In the genomic region with DNA sequence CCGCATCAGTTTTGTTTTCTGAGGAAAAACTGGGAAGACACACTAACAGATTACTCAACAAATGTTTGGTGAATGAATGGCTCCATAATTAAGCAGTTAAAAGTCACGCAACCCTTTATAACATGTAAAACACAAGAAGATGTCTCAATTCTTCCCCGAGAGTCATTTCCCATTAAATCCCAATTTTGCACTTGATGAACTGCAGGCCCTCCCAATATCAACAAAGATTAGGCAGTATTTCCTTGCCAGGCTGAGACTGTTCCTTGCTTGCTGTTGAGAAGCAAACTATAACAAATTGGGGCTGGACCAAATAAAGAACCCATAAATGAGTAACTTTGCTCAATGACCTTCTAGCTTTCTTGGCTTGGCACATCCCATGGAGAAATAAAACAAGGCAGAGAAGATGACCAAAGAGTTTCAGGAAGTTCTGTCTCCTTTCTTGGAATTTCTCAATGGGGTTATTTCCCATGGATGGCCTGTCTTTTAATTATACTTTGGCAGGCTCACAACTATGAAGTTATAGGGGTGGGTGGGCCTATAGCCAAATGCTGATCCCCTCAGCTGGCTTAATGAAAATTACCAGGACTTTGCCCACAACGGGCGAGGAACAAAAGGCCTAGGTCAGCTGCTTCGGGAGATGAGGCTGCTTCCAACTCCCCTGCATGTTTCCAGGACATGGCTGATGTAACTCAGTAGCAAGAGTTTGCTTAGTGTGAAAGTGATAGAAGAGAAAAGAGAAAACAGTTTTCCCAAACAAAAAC, we compare ENCODE assay signal across 15 cellular contexts.
DNase-seq lines count a peak whose midpoint lies in the region; TF ChIP-seq lines count a peak whose summit lies in the region.
"Had no signal": no experiment of that assay in that cellular context is flagged by ENCODE, and none has a peak within 500 bp of the region (broad histone marks: within the 10 kb centered on the region; RNA-seq: fewer than 3 reads in every experiment).

No MANE protein-coding gene starts in this region.

- peaks cover 17% of the 10 kb centered on the region for H3K4me1 ChIP-seq in osteoblast (ENCODE audit: insufficient read depth, low read length)
- H3K4me1 ChIP-seq: SJCRH30, tibial artery had no signal

- no peaks in the 10 kb centered on the region for H3K36me3 ChIP-seq in osteoblast (ENCODE audit: insufficient read depth, low read length)
- H3K36me3 ChIP-seq: SJCRH30, tibial artery had no signal

- TF ChIP-seq CTCF in fibroblast of pulmonary artery (IDR thresholded peaks at IDR 0.05; ENCODE audit: low read length, missing control alignments) = no peak
- TF ChIP-seq CTCF in osteoblast (IDR thresholded peaks at IDR 0.05; ENCODE audit: extremely low read depth, low read depth, low read length) = no peak

- no peak overlapping the region for H2AFZ ChIP-seq in osteoblast (ENCODE audit: low read length)

- H3K9me3 ChIP-seq in osteoblast (ENCODE audit: low read depth, low read length) = no peaks in the 10 kb centered on the region
- H3K9me3 ChIP-seq: SJCRH30, tibial artery had no signal

- H4K20me1 ChIP-seq in osteoblast (ENCODE audit: insufficient read depth, low read length) = no peaks in the 10 kb centered on the region

- H3K4me3 ChIP-seq in fibroblast of pulmonary artery (replicated peaks; ENCODE audit: low read depth, low read length) = no peak overlapping the region
- no peak overlapping the region for H3K4me3 ChIP-seq in osteoblast (ENCODE audit: insufficient read depth, low read length)
- H3K4me3 ChIP-seq: SJCRH30, tibial artery had no signal

- H3K4me2 ChIP-seq in osteoblast (ENCODE audit: insufficient read depth, low read length) = peak overlapping the region; percentile 21

- no peaks in the 10 kb centered on the region for H3K27me3 ChIP-seq in osteoblast (ENCODE audit: insufficient read depth, low read length)
- H3K27me3 ChIP-seq: SJCRH30, tibial artery had no signal

- no peaks in the 10 kb centered on the region for H3K79me2 ChIP-seq in osteoblast (ENCODE audit: insufficient read depth, low read length)

- H3K27ac ChIP-seq in osteoblast (ENCODE audit: low read depth, low read length) = peak overlapping the region; percentile 61
- H3K27ac ChIP-seq: SJCRH30, tibial artery had no signal

- DNase-seq in AG20443 (ENCODE audit: low spot score) = peak; percentile 72
- peak; percentile 100 for DNase-seq in OCI-M1 (lab: John Stamatoyannopoulos, UW)
- DNase-seq in fibroblast of pulmonary artery (ENCODE audit: low read depth) = peak; percentile 39
- DNase-seq in osteoblast (ENCODE audit: insufficient read length, low spot score, missing footprints) = no peak
- DNase-seq in NCI-H2227 (lab: John Stamatoyannopoulos, UW; ENCODE audit: unreplicated experiment) = no peak
- DNase-seq in NCI-H1092 (lab: John Stamatoyannopoulos, UW) = no peak
- DNase-seq in NCI-H2196 (lab: John Stamatoyannopoulos, UW; ENCODE audit: unreplicated experiment) = no peak
- DNase-seq in NCI-H748 (lab: John Stamatoyannopoulos, UW; ENCODE audit: unreplicated experiment) = no peak
- DNase-seq: activated CD8-positive, alpha-beta T cell treated with anti-CD3 and anti-CD28 coated beads for 36 hours; activated effector memory CD4-positive, alpha-beta T cell treated with Interleukin-2 at 50 U/mL for 16 hours; AML-193; mammary epithelial cell; NCI-H774; SJCRH30 had no signal

Comparison
In these comparisons a context has a peak if more than half of its experiments do, and no peak if none do; other contexts are left out.
1. DNase-seq: peak in AG20443 (single experiment), OCI-M1 (single experiment) and fibroblast of pulmonary artery (single experiment); none in osteoblast (single experiment), NCI-H2227 (single experiment), NCI-H1092 (single experiment), NCI-H2196 (single experiment) and NCI-H748 (single experiment).